Comparison of ENCODE assay signal across 34 cellular contexts in genomic region chr2:115290478-115290877, GRCh38.
"Had no signal": no experiment of that assay in that cellular context is flagged by ENCODE, and none has a peak within 500 bp of the region (broad histone marks: within the 10 kb centered on the region; RNA-seq: fewer than 3 reads in every experiment).

No MANE protein-coding gene starts in this region.

- H3K27me3 ChIP-seq: adrenal gland, ascending aorta, body of pancreas, brain microvascular endothelial cell, breast epithelium, cardiac muscle cell had no signal

- DNase-seq: activated effector memory CD4-positive, alpha-beta T cell treated with anti-CD3 and anti-CD28 coated beads, Interleukin-2, amount 50 U/mL, for 16 hours; activated effector memory CD4-positive, alpha-beta T cell treated with Interleukin-2 at 50 U/mL for 16 hours; activated gamma-delta T cell; activated gamma-delta T cell treated with Interleukin-2 at 50 U/mL for 16 hours; activated naive CD4-positive, alpha-beta T cell; activated naive CD4-positive, alpha-beta T cell treated with anti-CD3 and anti-CD28 coated beads for 36 hours; activated naive CD4-positive, alpha-beta T cell treated with anti-CD3 and anti-CD28 coated beads, Interleukin-2, amount 10 ng/mL, durations not matched to agents 7 days and 5 days; activated naive CD4-positive, alpha-beta T cell treated with anti-CD3 and anti-CD28 coated beads, Interleukin-2, amount 50 U/mL, for 16 hours; activated naive CD4-positive, alpha-beta T cell treated with Interleukin-2 at 50 U/mL for 16 hours; activated naive CD8-positive, alpha-beta T cell treated with anti-CD3 and anti-CD28 coated beads for 36 hours; activated naive CD8-positive, alpha-beta T cell treated with anti-CD3 and anti-CD28 coated beads, Interleukin-2, amount 10 ng/mL, durations not matched to agents 7 days and 5 days; activated naive CD8-positive, alpha-beta T cell treated with anti-CD3 and anti-CD28 coated beads, Interleukin-2, amount 50 U/mL, for 24 hours; activated T-cell treated with anti-CD3 and anti-CD28 coated beads, Interleukin-2, amount 50 U/mL, for 1 hour; activated T-cell treated with anti-CD3 and anti-CD28 coated beads, Interleukin-2, amount 50 U/mL, for 24 hours; activated T-cell treated with anti-CD3 and anti-CD28 coated beads, Interleukin-2, amount 50 U/mL, for 4 hours; activated T-cell treated with anti-CD3 and anti-CD28 coated beads, Interleukin-2, amount 50 U/mL, for 48 hours; activated T-cell treated with anti-CD3 and anti-CD28 coated beads, Interleukin-2, amount 50 U/mL, for 72 hours; adrenal gland; amniotic stem cell; amygdala; anterior cingulate cortex; aorta; body of pancreas; brain microvascular endothelial cell; caudate nucleus; central memory CD4-positive, alpha-beta T cell; cerebellar nuclear complex had no signal

- H3K4me1 ChIP-seq: adrenal gland, ascending aorta, body of pancreas, breast epithelium had no signal

- H3K27ac ChIP-seq: adrenal gland, ascending aorta, body of pancreas, brain microvascular endothelial cell, breast epithelium, cardiac muscle cell had no signal

- H3K9me3 ChIP-seq: adrenal gland, ascending aorta, body of pancreas, breast epithelium had no signal

- H3K4me3 ChIP-seq: adrenal gland, ascending aorta, body of pancreas, breast epithelium, cardiac muscle cell had no signal

- FAIRE-seq: astrocyte, bronchial epithelial cell had no signal

- ATAC-seq: activated naive CD4-positive, alpha-beta T cell treated with anti-CD3 and anti-CD28 coated beads, Interleukin-2, amount 50 U/mL, for 72 hours; activated naive CD8-positive, alpha-beta T cell treated with anti-CD3 and anti-CD28 coated beads, Interleukin-2, amount 50 U/mL, for 24 hours; activated T-cell treated with anti-CD3 and anti-CD28 coated beads, Interleukin-2, amount 50 U/mL, for 4 hours; activated T-cell treated with anti-CD3 and anti-CD28 coated beads, Interleukin-2, amount 50 U/mL, for 72 hours; activated T-helper 17 cell treated with anti-CD3 and anti-CD28 coated beads, Interleukin-2, amount 50 U/mL, for 72 hours; body of pancreas had no signal

- H3K36me3 ChIP-seq: adrenal gland, ascending aorta, brain microvascular endothelial cell, breast epithelium, cardiac muscle cell had no signal
